Comparison of ENCODE assay signal across 8 cellular contexts in the genomic region with DNA sequence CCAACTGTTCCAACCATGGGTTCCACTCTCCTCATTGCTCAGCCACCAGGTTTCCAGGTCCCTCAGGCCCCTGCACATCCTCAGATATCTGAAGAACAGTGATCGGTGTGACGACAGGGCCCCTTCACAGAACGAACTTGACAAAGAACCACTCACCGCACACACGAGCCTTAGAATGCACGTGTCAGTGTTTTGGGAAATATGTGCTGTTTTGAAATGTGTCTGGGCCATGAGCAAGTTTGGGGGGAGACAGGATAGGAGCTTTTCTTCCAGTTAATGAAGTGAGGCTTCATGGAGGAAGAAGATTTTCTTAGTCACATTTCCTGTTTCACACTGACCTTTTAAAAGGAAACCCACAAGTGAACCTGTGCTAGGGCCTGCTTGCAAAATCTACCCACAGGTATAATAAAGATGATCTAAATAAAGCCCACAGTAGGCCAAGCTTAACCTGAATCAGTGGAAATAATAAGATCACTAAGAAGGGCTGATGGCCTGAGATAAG. TPM values are rescaled to one million over a fixed set of nuclear protein-coding genes. Genes with fewer than 3 reads are reported as not detected.
DNase-seq lines count a peak whose midpoint lies in the region; ATAC-seq and TF ChIP-seq lines count a peak whose summit lies in the region.

No MANE protein-coding gene starts in this region.

- H3K79me2 ChIP-seq in mammary epithelial cell (ENCODE audit: insufficient read depth, low read length): no peaks in the 10 kb centered on the region

- peaks cover 17% of the 10 kb centered on the region for H3K4me1 ChIP-seq in right cardiac atrium (ENCODE audit: control insufficient read depth, insufficient read depth, low read length)
- peaks cover 0 to 30% (median 2%) of the 10 kb centered on the region in 4 donors for H3K4me1 ChIP-seq in Peyer's patch
- peaks cover 7% of the 10 kb centered on the region for H3K4me1 ChIP-seq in mammary epithelial cell (ENCODE audit: insufficient read depth, low read length)

- H3K9me3 ChIP-seq in right cardiac atrium (ENCODE audit: control insufficient read depth, low read length): no peaks in the 10 kb centered on the region
- H3K9me3 ChIP-seq in Peyer's patch: no peaks in the 10 kb centered on the region
- H3K9me3 ChIP-seq in mammary epithelial cell (replicated peaks; ENCODE audit: insufficient read depth, low read length): no peaks in the 10 kb centered on the region

- in situ Hi-C loops in mammary epithelial cell (cut with MboI; ENCODE audit: low sequenced_read_pairs in 2 of 2): no loop called here

- dilution Hi-C loops in mammary epithelial cell (cut with HindIII; ENCODE audit: low sequenced_read_pairs): no loop called here

- H3K27me3 ChIP-seq in right cardiac atrium (ENCODE audit: control insufficient read depth, insufficient read depth): no peaks in the 10 kb centered on the region
- H3K27me3 ChIP-seq in Peyer's patch: no peaks in the 10 kb centered on the region
- no peaks in the 10 kb centered on the region for H3K27me3 ChIP-seq in mammary epithelial cell (ENCODE audit: insufficient read depth, low read length)

- no peak for ATAC-seq in right cardiac atrium
- no peak for ATAC-seq in HG03039 (IDR thresholded peaks at IDR 0.05; ENCODE audit: unreplicated experiment)

- CTCF ChIA-PET in mammary epithelial cell (lab: Charles Lee; ENCODE audit: low non-redundant PET): no interaction called here

- peak overlapping the region; percentile 3 for H2AFZ ChIP-seq in mammary epithelial cell (ENCODE audit: low read depth, low read length)

- H4K20me1 ChIP-seq in mammary epithelial cell (ENCODE audit: insufficient read depth, low read length): no peaks in the 10 kb centered on the region

- no peak overlapping the region for H3K4me2 ChIP-seq in mammary epithelial cell (ENCODE audit: insufficient read depth, low read depth, low read length)

- intact Hi-C loops in cardiac septum (cut with DNase I) (loop anchor here (5.0 kb wide), 1 partner anchor 53 kb away; no protein-coding TSS in a partner anchor), right cardiac atrium (cut with DNase I) (no loop called here), mammary epithelial cell (cut with micrococcal nuclease) (no loop called here)

- H3K27ac ChIP-seq in right cardiac atrium (ENCODE audit: low read length) (no peak overlapping the region), Peyer's patch (peak overlapping the region in 3 of 4 donors; percentile 8 to 47 (median 17)), mammary epithelial cell (ENCODE audit: insufficient read depth, low read depth, low read length) (no peak overlapping the region)

- TF ChIP-seq CTCF in Peyer's patch (IDR thresholded peaks at IDR 0.05) (no peak), mammary epithelial cell (conservative IDR thresholded peaks at IDR 0.05 in 1 of 2, IDR thresholded peaks at IDR 0.05 in 1 of 2; ENCODE audit: extremely low read depth in 1 of 2, insufficient read depth in 1 of 2, low read depth in 1 of 2, low read length in 2 of 2) (no peak)

- 73% methylated on average over 6 of the region's 6 CpGs for WGBS in right cardiac atrium
- 95% methylated on average over 5 of the region's 6 CpGs for WGBS in mammary epithelial cell (ENCODE audit: low coverage, missing lambda C conversion rate)

- H3K4me3 ChIP-seq in right cardiac atrium (ENCODE audit: low read length): no peak overlapping the region
- no peak overlapping the region for H3K4me3 ChIP-seq in Peyer's patch
- no peak overlapping the region for H3K4me3 ChIP-seq in mammary epithelial cell (replicated peaks in 1 of 3; ENCODE audit: insufficient read depth in 1 of 3, low read depth in 2 of 3, low read length in 3 of 3)

- no TSS peak for BruUV-seq in mammary epithelial cell (replicated peaks; lab: Mats Ljungman, UMichigan)

- H3K36me3 ChIP-seq in Peyer's patch (no peaks in the 10 kb centered on the region), mammary epithelial cell (ENCODE audit: insufficient read depth, low read length) (no peaks in the 10 kb centered on the region)

- H3K9ac ChIP-seq in mammary epithelial cell (ENCODE audit: insufficient read depth, low read length): no peak overlapping the region

- peak; percentile 83 for DNase-seq in cardiac septum (ENCODE audit: low spot score)
- DNase-seq in right cardiac atrium: no peak
- peak in 1 of 3 donors; percentile 31 for DNase-seq in Peyer's patch
- peak; percentile 21 for DNase-seq in mammary epithelial cell
- DNase-seq in stimulated activated CD8-positive, alpha-beta memory T cell treated with anti-CD3 and anti-CD28 coated beads, Interleukin-2, amount 100 ng/mL, for 1 hour (ENCODE audit: low read depth in 2 of 2): peak; percentile 32 to 33
- no peak for DNase-seq in iPS-NIHi7 (ENCODE audit: extremely low spot score)
- DNase-seq in NCI-H128 (lab: John Stamatoyannopoulos, UW; ENCODE audit: unreplicated experiment): no peak

- TF ChIP-seq POLR2A in Peyer's patch (IDR thresholded peaks at IDR 0.05): no peak

RNA-seq across cellular contexts. Expression of a gene that starts 58.6 kb away (rescaled TPM):
- 69.2 TPM for total RNA-seq in cardiac septum
- total RNA-seq in right cardiac atrium: 100 to 1,000 TPM in 3 of 4 donors, 10 to 100 TPM in 1; 97.4 to 132 (median 117) TPM
- 45.2 TPM for polyA plus RNA-seq in right cardiac atrium
- 100 to 1,000 TPM in 3 of 4 donors, 10 to 100 TPM in 1; 78.8 to 321 (median 195) TPM for total RNA-seq in Peyer's patch
- 100 to 1,000 TPM; 169 to 373 TPM for total RNA-seq in mammary epithelial cell
- 140 TPM for polyA plus RNA-seq in mammary epithelial cell
- polyA minus RNA-seq in mammary epithelial cell: 99.0 TPM

Comparison
In these comparisons a context has a peak if more than half of its experiments do, and no peak if none do; other contexts are left out.
1. DNase-seq: peak in cardiac septum (single experiment), mammary epithelial cell (single experiment) and stimulated activated CD8-positive, alpha-beta memory T cell treated with anti-CD3 and anti-CD28 coated beads, Interleukin-2, amount 100 ng/mL, for 1 hour (2 of 2); none in right cardiac atrium (0 of 3), iPS-NIHi7 (single experiment) and NCI-H128 (single experiment).
2. H3K27ac ChIP-seq: peak in Peyer's patch (3 of 4); none in right cardiac atrium (single experiment) and mammary epithelial cell (single experiment).